ENCODE assay signal across 13 cellular contexts in genomic region chr18:58263733-58264469, GRCh38.
DNase-seq lines count a peak whose midpoint lies in the region; ATAC-seq and TF ChIP-seq lines count a peak whose summit lies in the region.
"Had no signal": no experiment of that assay in that cellular context is flagged by ENCODE, and none has a peak within 500 bp of the region (broad histone marks: within the 10 kb centered on the region; RNA-seq: fewer than 3 reads in every experiment).

No MANE protein-coding gene starts in this region.

- no peak overlapping the region for H3K27ac Mint-ChIP-seq in activated CD8-positive, alpha-beta T cell treated with anti-CD3 and anti-CD28 coated beads, Interleukin-2, amount 10 ng/mL, durations not matched to agents 7 days and 5 days
- H3K27ac Mint-ChIP-seq: T-helper 17 cell had no signal

- no peak for TF ChIP-seq POLR2A in body of pancreas (IDR thresholded peaks at IDR 0.05)
- no peak for TF ChIP-seq POLR2A in thyroid gland (IDR thresholded peaks at IDR 0.05)

- peak; percentile 24 for ATAC-seq in body of pancreas
- no peak for ATAC-seq in left lung
- no peak for ATAC-seq in activated CD8-positive, alpha-beta T cell treated with anti-CD3 and anti-CD28 coated beads, Interleukin-2, amount 10 ng/mL, durations not matched to agents 7 days and 5 days
- ATAC-seq: T-helper 17 cell had no signal

- DNase-seq in MG63 = no peak
- no peak for DNase-seq in body of pancreas
- DNase-seq in left lung = no peak
- DNase-seq in thyroid gland = no peak
- no peak for DNase-seq in NCI-H2227 (lab: John Stamatoyannopoulos, UW; ENCODE audit: unreplicated experiment)
- DNase-seq in WERI-Rb-1 = no peak
- DNase-seq in activated CD8-positive, alpha-beta T cell treated with anti-CD3 and anti-CD28 coated beads, Interleukin-2, amount 10 ng/mL, durations not matched to agents 7 days and 5 days = no peak
- DNase-seq: activated CD4-positive, alpha-beta T cell treated with anti-CD3 and anti-CD28 coated beads, Interleukin-2, amount 50 U/mL, for 48 hours; activated naive CD4-positive, alpha-beta T cell treated with anti-CD3 and anti-CD28 coated beads for 36 hours; foreskin melanocyte; NCI-H187; substantia nigra; T-helper 17 cell had no signal

- peaks cover 4% of the 10 kb centered on the region for H3K27me3 Mint-ChIP-seq in activated CD8-positive, alpha-beta T cell treated with anti-CD3 and anti-CD28 coated beads, Interleukin-2, amount 10 ng/mL, durations not matched to agents 7 days and 5 days (ENCODE audit: low read depth)

- H3K36me3 ChIP-seq in MG63 (no peaks in the 10 kb centered on the region; the same call in 1 of the 2 replicates), body of pancreas (replicated peaks in 1 of 2; ENCODE audit: insufficient read depth in 1 of 2, low read depth in 2 of 2) (no peaks in the 10 kb centered on the region), left lung (no peaks in the 10 kb centered on the region), thyroid gland (no peaks in the 10 kb centered on the region), WERI-Rb-1 (no peaks in the 10 kb centered on the region)

- no peaks in the 10 kb centered on the region for H3K36me3 Mint-ChIP-seq in activated CD8-positive, alpha-beta T cell treated with anti-CD3 and anti-CD28 coated beads, Interleukin-2, amount 10 ng/mL, durations not matched to agents 7 days and 5 days (ENCODE audit: low read depth)

- no peaks in the 10 kb centered on the region for H3K4me1 Mint-ChIP-seq in activated CD8-positive, alpha-beta T cell treated with anti-CD3 and anti-CD28 coated beads, Interleukin-2, amount 10 ng/mL, durations not matched to agents 7 days and 5 days (ENCODE audit: low read depth)

- H3K4me1 ChIP-seq in body of pancreas = peaks cover 52% of the 10 kb centered on the region
- H3K4me1 ChIP-seq in left lung = peaks cover 0 to 7% of the 10 kb centered on the region in 2 donors
- H3K4me1 ChIP-seq in thyroid gland = peaks cover 30 to 38% of the 10 kb centered on the region in 2 donors

- H3K4me3 ChIP-seq in MG63 (peak overlapping the region; percentile 31; the same call in 1 of the 2 replicates), body of pancreas (no peak overlapping the region), left lung (no peak overlapping the region), thyroid gland (replicated peaks in 1 of 3) (no peak overlapping the region), WERI-Rb-1 (ENCODE audit: low read depth, low read length) (no peak overlapping the region)

- H3K9me3 ChIP-seq in MG63 = peaks cover 4% of the 10 kb centered on the region; the same call in 1 of the 2 replicates
- no peaks in the 10 kb centered on the region for H3K9me3 ChIP-seq in body of pancreas
- H3K9me3 ChIP-seq in left lung = no peaks in the 10 kb centered on the region
- H3K9me3 ChIP-seq in thyroid gland = no peaks in the 10 kb centered on the region
- no peaks in the 10 kb centered on the region for H3K9me3 ChIP-seq in WERI-Rb-1 (ENCODE audit: severe bottlenecking)

- CTCF ChIA-PET in activated CD8-positive, alpha-beta T cell treated with anti-CD3 and anti-CD28 coated beads, Interleukin-2, amount 10 ng/mL, durations not matched to agents 7 days and 5 days (lab: Charles Lee) = interaction anchor here (1.7 kb wide), 1 partner anchor 14 kb away, joined by 4 read pairs; no protein-coding TSS in a partner anchor

- no peaks in the 10 kb centered on the region for H3K27me3 ChIP-seq in MG63
- no peaks in the 10 kb centered on the region for H3K27me3 ChIP-seq in body of pancreas
- H3K27me3 ChIP-seq in left lung = no peaks in the 10 kb centered on the region
- H3K27me3 ChIP-seq in thyroid gland = no peaks in the 10 kb centered on the region
- H3K27me3 ChIP-seq in WERI-Rb-1 (ENCODE audit: insufficient read depth, low read depth, severe bottlenecking) = no peaks in the 10 kb centered on the region

- TF ChIP-seq CTCF in body of pancreas (IDR thresholded peaks at IDR 0.05) = no peak
- TF ChIP-seq CTCF in left lung (IDR thresholded peaks at IDR 0.05) = no peak
- TF ChIP-seq CTCF in thyroid gland (IDR thresholded peaks at IDR 0.05) = no peak
- no peak for TF ChIP-seq CTCF in WERI-Rb-1 (IDR thresholded peaks at IDR 0.05; ENCODE audit: low read depth, low read length)

- peak overlapping the region; percentile 65 to 90 (median 82) for H3K27ac ChIP-seq in body of pancreas
- H3K27ac ChIP-seq in left lung = peak overlapping the region; percentile 59 to 67
- peak overlapping the region; percentile 74 to 93 (median 89) for H3K27ac ChIP-seq in thyroid gland
- H3K27ac ChIP-seq in WERI-Rb-1 = no peak overlapping the region

- H3K9me3 Mint-ChIP-seq in activated CD8-positive, alpha-beta T cell treated with anti-CD3 and anti-CD28 coated beads, Interleukin-2, amount 10 ng/mL, durations not matched to agents 7 days and 5 days (ENCODE audit: insufficient read depth) = no peaks in the 10 kb centered on the region
- H3K9me3 Mint-ChIP-seq: activated naive CD4-positive, alpha-beta T cell treated with anti-CD3 and anti-CD28 coated beads for 36 hours had no signal

- WGBS in body of pancreas, 2 donors = 73 to 78% methylated on average over 5 of the region's 5 CpGs
- 69 to 73% methylated on average over 5 of the region's 5 CpGs for WGBS in thyroid gland, 2 donors

- POLR2A ChIA-PET in activated CD8-positive, alpha-beta T cell treated with anti-CD3 and anti-CD28 coated beads, Interleukin-2, amount 10 ng/mL, durations not matched to agents 7 days and 5 days (lab: Charles Lee) = no interaction called here

- intact Hi-C loops in body of pancreas (cut with DNase I) = no loop called here
- intact Hi-C loops in left lung (cut with DNase I) = no loop called here
- intact Hi-C loops in thyroid gland (cut with DNase I) = no loop called here

- H3K4me3 Mint-ChIP-seq in activated CD8-positive, alpha-beta T cell treated with anti-CD3 and anti-CD28 coated beads, Interleukin-2, amount 10 ng/mL, durations not matched to agents 7 days and 5 days = no peak overlapping the region
- H3K4me3 Mint-ChIP-seq: activated naive CD4-positive, alpha-beta T cell treated with anti-CD3 and anti-CD28 coated beads for 36 hours; T-helper 17 cell had no signal
